Comparison of ENCODE assay signal across 8 cellular contexts in genomic region chr1:958823-959729, GRCh38. TPM values are rescaled to one million over a fixed set of nuclear protein-coding genes. Genes with fewer than 3 reads are reported as not detected.
DNase-seq lines count a peak whose midpoint lies in the region; ATAC-seq and TF ChIP-seq lines count a peak whose summit lies in the region.

Gene NOC2L (minus strand): TSS chr1:959256. CDS start chr1:959240, 16 bp downstream.

- peak; percentile 74 for ATAC-seq in HG03354 (IDR thresholded peaks at IDR 0.05; ENCODE audit: poor library complexity, severe bottlenecking, unreplicated experiment)

- H3K36me3 ChIP-seq in liver (ENCODE audit: control insufficient read depth in 4 of 4, insufficient read depth in 3 of 4, low read depth in 1 of 4, low read length in 3 of 4), result peaks cover 8 to 26% (median 14%) of the 10 kb centered on the region in 4 donors

- H3K4me3 ChIP-seq in AG09309 (ENCODE audit: control insufficient read depth, low read depth, low read length) (peak within 1 kb of the TSS; percentile 99), liver (ENCODE audit: low read depth in 1 of 3, low read length in 3 of 3) (peak within 1 kb of the TSS; percentile 93 to 99 (median 94))

- TF ChIP-seq RAD21 in liver (IDR thresholded peaks at IDR 0.05), result no peak

- in situ Hi-C loops in GM18951 (cut with MboI; ENCODE audit: low sequenced_read_pairs, unreplicated experiment), result no loop called here

- 7% methylated on average over 101 of the region's 101 CpGs for WGBS in liver

- H3K9me3 ChIP-seq in liver (ENCODE audit: control insufficient read depth in 4 of 4, low read length in 3 of 4), result no peaks in the 10 kb centered on the region

- no peak for DNase-seq in AG09309 (ENCODE audit: low read depth)
- peak; percentile 20 for DNase-seq in NCI-H748 treated with DMSO at 0.1 percent for 48 hours (lab: John Stamatoyannopoulos, UW)
- peak; percentile 97 for DNase-seq in activated CD4-positive, alpha-beta T cell treated with anti-CD3 and anti-CD28 coated beads, Interleukin-2, amount 50 U/mL, for 1 hour
- peak; percentile 82 for DNase-seq in dedifferentiated amniotic fluid mesenchymal stem cell (ENCODE audit: extremely low spot score)
- peak; percentile 95 for DNase-seq in stimulated activated CD4-positive, alpha-beta T cell treated with anti-CD3 and anti-CD28 coated beads, Interleukin-4, amount 100 ng/mL, for 24 hours

- TF ChIP-seq CTCF in AG09309 (IDR thresholded peaks at IDR 0.05; ENCODE audit: control insufficient read depth, insufficient read depth, low read depth, low read length, missing control alignments) (no peak), liver (IDR thresholded peaks at IDR 0.05; ENCODE audit: low read depth, low read length, missing input control) (no peak)

- peaks cover 13 to 33% (median 20%) of the 10 kb centered on the region in 4 donors for H3K4me1 ChIP-seq in liver (ENCODE audit: control insufficient read depth in 4 of 4, insufficient read depth in 4 of 4, low read length in 3 of 4)

- H3K27me3 ChIP-seq in liver (ENCODE audit: control insufficient read depth in 4 of 4, insufficient read depth in 4 of 4, low read length in 3 of 4), result no peaks in the 10 kb centered on the region

- TF ChIP-seq POLR2A in GM18951 (IDR thresholded peaks at IDR 0.05; ENCODE audit: extremely low read depth, insufficient read depth, insufficient read length), result peak; percentile 78

- H3K9ac ChIP-seq in liver (ENCODE audit: low read depth in 1 of 2, low read length in 2 of 2), result peak within 1 kb of the TSS; percentile 56 to 75

- peak within 1 kb of the TSS; percentile 62 to 71 for H3K27ac ChIP-seq in liver (ENCODE audit: low read depth in 1 of 2, low read length in 2 of 2)

TF ChIP-seq in liver, 16 proteins besides CTCF, POLR2A, EP300 and RAD21:
- TF ChIP-seq GABPA (IDR thresholded peaks at IDR 0.05 in 1 of 2, conservative IDR thresholded peaks at IDR 0.05 in 1 of 2) (peak; percentile 74 to 93), EGR1 (IDR thresholded peaks at IDR 0.05; ENCODE audit: low read depth in 2 of 2) (no peak), FOXA2 (IDR thresholded peaks at IDR 0.05) (no peak), SP1 (IDR thresholded peaks at IDR 0.05) (no peak), JUND (IDR thresholded peaks at IDR 0.05) (no peak), ATF3 (IDR thresholded peaks at IDR 0.05) (no peak), FOXA1 (IDR thresholded peaks at IDR 0.05) (no peak), RXRA (IDR thresholded peaks at IDR 0.05) (no peak), TAF1 (conservative IDR thresholded peaks at IDR 0.05) (no peak), REST (IDR thresholded peaks at IDR 0.05) (no peak), MAX (IDR thresholded peaks at IDR 0.05) (no peak), HNF4A (conservative IDR thresholded peaks at IDR 0.05) (no peak), YY1 (IDR thresholded peaks at IDR 0.05) (peak; percentile 96), ZBTB33 (IDR thresholded peaks at IDR 0.05) (no peak), NR2F2 (IDR thresholded peaks at IDR 0.05) (no peak), HNF4G (IDR thresholded peaks at IDR 0.05) (no peak)

RNA-seq across cellular contexts. Expression of gene NOC2L, which starts in this region (rescaled TPM):
- 10 to 100 TPM; 28.7 to 34.5 TPM for total RNA-seq in liver
- polyA plus RNA-seq in liver, result 10 to 100 TPM; 17.1 to 31.3 TPM
